19 cellular contexts compared by ENCODE assay signal in the genomic region with DNA sequence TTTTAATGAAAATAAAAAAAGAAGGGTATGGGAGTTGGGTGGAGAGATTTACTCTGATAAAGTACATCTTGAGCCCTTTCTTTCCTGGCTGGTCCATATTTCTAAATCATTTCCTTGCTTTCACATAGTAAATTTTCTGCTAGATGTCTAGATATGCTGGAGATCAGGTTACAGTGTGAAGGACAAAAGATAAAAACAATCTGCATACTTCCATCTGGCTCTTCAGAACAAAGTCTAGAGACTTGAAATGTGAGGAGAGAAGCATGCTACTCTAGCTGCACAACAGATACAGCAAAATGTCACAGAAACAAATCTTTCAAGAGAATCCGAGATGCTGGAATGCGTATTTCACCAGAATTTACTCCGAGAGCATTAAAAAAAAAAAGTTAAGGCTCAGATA. TPM values are rescaled to one million over a fixed set of nuclear protein-coding genes. Genes with fewer than 3 reads are reported as not detected.
DNase-seq lines count a peak whose midpoint lies in the region; ATAC-seq and TF ChIP-seq lines count a peak whose summit lies in the region.
"Had no signal": no experiment of that assay in that cellular context is flagged by ENCODE, and none has a peak within 500 bp of the region (broad histone marks: within the 10 kb centered on the region; RNA-seq: fewer than 3 reads in every experiment).

No MANE protein-coding gene starts in this region.

- H3K27ac ChIP-seq in A673 (ENCODE audit: low read depth, low read length, poor library complexity, severe bottlenecking): no peak overlapping the region
- H3K27ac ChIP-seq: WERI-Rb-1 had no signal

- H3K27me3 ChIP-seq in A673 (replicated peaks; ENCODE audit: insufficient read depth, low read depth, low read length, poor library complexity) (no peaks in the 10 kb centered on the region), MG63 (no peaks in the 10 kb centered on the region)
- H3K27me3 ChIP-seq: right atrium auricular region had no signal

- intact Hi-C loops in A673 (cut with micrococcal nuclease; ENCODE audit: unreplicated experiment): no loop called here

- H3K9me3 ChIP-seq in A673 (ENCODE audit: low read depth, low read length, poor library complexity, severe bottlenecking) (no peaks in the 10 kb centered on the region), MG63 (no peaks in the 10 kb centered on the region)
- H3K9me3 ChIP-seq: mucosa of descending colon, right atrium auricular region had no signal

- peaks cover 22% of the 10 kb centered on the region for H3K4me1 ChIP-seq in A673 (ENCODE audit: insufficient read depth, low read length, poor library complexity, severe bottlenecking)

- BruUV-seq in A673 (replicated peaks; lab: Mats Ljungman, UMichigan): no TSS peak

- TF ChIP-seq CTCF in A673 (conservative IDR thresholded peaks at IDR 0.05; ENCODE audit: low read depth, low read length) (no peak), WTC11 (IDR thresholded peaks at IDR 0.05) (no peak), foreskin fibroblast (IDR thresholded peaks at IDR 0.05; ENCODE audit: low read depth, low read length) (no peak)

- CTCF ChIA-PET in A673 (lab: Charles Lee): no interaction called here
- CTCF ChIA-PET in WTC11 (lab: Charles Lee): no interaction called here

- no peaks in the 10 kb centered on the region for H3K36me3 Mint-ChIP-seq in WTC11
- peaks cover 5% of the 10 kb centered on the region for H3K36me3 Mint-ChIP-seq in stimulated activated memory B cell treated with anti-CD40 and anti-IgM and Interleukin-4, amounts not matched to agents 10 μg/mL and 1 μg/mL and 100 μg/mL, for 72 hours

- H3K4me3 ChIP-seq in A673 (ENCODE audit: low read depth, low read length, poor library complexity, severe bottlenecking) (no peak overlapping the region), foreskin fibroblast (ENCODE audit: low read depth in 1 of 2, low read length in 2 of 2) (no peak overlapping the region), MG63 (no peak overlapping the region)
- H3K4me3 ChIP-seq: mucosa of descending colon, right atrium auricular region had no signal

- no peak for ATAC-seq in WTC11
- ATAC-seq in stimulated activated memory B cell treated with anti-CD40 and anti-IgM and Interleukin-4, amounts not matched to agents 10 μg/mL and 1 μg/mL and 100 μg/mL, for 72 hours: no peak
- ATAC-seq: left cardiac atrium, mucosa of descending colon had no signal

- H3K27ac Mint-ChIP-seq in WTC11: peak overlapping the region; percentile 51; the same call in 1 of the 2 replicates
- no peak overlapping the region for H3K27ac Mint-ChIP-seq in stimulated activated memory B cell treated with anti-CD40 and anti-IgM and Interleukin-4, amounts not matched to agents 10 μg/mL and 1 μg/mL and 100 μg/mL, for 72 hours
- H3K27ac Mint-ChIP-seq: activated CD4-positive, alpha-beta memory T cell treated with anti-CD3 and anti-CD28 coated beads, Interleukin-2, amount 10 ng/mL, durations not matched to agents 7 days and 5 days; activated naive CD8-positive, alpha-beta T cell treated with anti-CD3 and anti-CD28 coated beads, Interleukin-2, amount 10 ng/mL, durations not matched to agents 7 days and 5 days; CD4-positive, alpha-beta memory T cell had no signal

- no peak overlapping the region for H3K4me3 Mint-ChIP-seq in WTC11
- no peak overlapping the region for H3K4me3 Mint-ChIP-seq in stimulated activated memory B cell treated with anti-CD40 and anti-IgM and Interleukin-4, amounts not matched to agents 10 μg/mL and 1 μg/mL and 100 μg/mL, for 72 hours
- H3K4me3 Mint-ChIP-seq: activated CD4-positive, alpha-beta memory T cell treated with anti-CD3 and anti-CD28 coated beads, Interleukin-2, amount 10 ng/mL, durations not matched to agents 7 days and 5 days; activated naive CD8-positive, alpha-beta T cell treated with anti-CD3 and anti-CD28 coated beads, Interleukin-2, amount 10 ng/mL, durations not matched to agents 7 days and 5 days; CD4-positive, alpha-beta memory T cell had no signal

- DNase-seq in A673 (ENCODE audit: low spot score): peak; percentile 1
- peak; percentile 12 for DNase-seq in LHCN-M2 (ENCODE audit: low read depth)
- no peak for DNase-seq in WTC11 (ENCODE audit: low spot score)
- peak; percentile 40 to 44 for DNase-seq in foreskin fibroblast
- no peak for DNase-seq in MG63
- DNase-seq in activated CD4-positive, alpha-beta T cell treated with anti-CD3 and anti-CD28 coated beads for 1 hour: no peak
- DNase-seq in activated naive CD4-positive, alpha-beta T cell treated with anti-CD3 and anti-CD28 coated beads, Interleukin-2, amount 50 U/mL, for 16 hours: no peak
- DNase-seq: ACHN; activated CD4-positive, alpha-beta memory T cell treated with anti-CD3 and anti-CD28 coated beads, Interleukin-2, amount 10 ng/mL, durations not matched to agents 7 days and 5 days; activated naive CD8-positive, alpha-beta T cell treated with anti-CD3 and anti-CD28 coated beads, Interleukin-2, amount 10 ng/mL, durations not matched to agents 7 days and 5 days; activated T-cell treated with anti-CD3 and anti-CD28 coated beads, Interleukin-2, amount 50 U/mL, for 48 hours; CD4-positive, alpha-beta memory T cell; effector memory CD4-positive, alpha-beta T cell; left cardiac atrium; mucosa of descending colon; stimulated activated CD4-positive, alpha-beta T cell treated with anti-CD3 and anti-CD28 coated beads, Interleukin-1b, Interleukin-23, amount 100 ng/mL, for 48 hours; WERI-Rb-1 had no signal

- H3K9me3 Mint-ChIP-seq in WTC11: no peaks in the 10 kb centered on the region
- no peaks in the 10 kb centered on the region for H3K9me3 Mint-ChIP-seq in stimulated activated memory B cell treated with anti-CD40 and anti-IgM and Interleukin-4, amounts not matched to agents 10 μg/mL and 1 μg/mL and 100 μg/mL, for 72 hours
- H3K9me3 Mint-ChIP-seq: activated CD4-positive, alpha-beta memory T cell treated with anti-CD3 and anti-CD28 coated beads, Interleukin-2, amount 10 ng/mL, durations not matched to agents 7 days and 5 days; activated naive CD8-positive, alpha-beta T cell treated with anti-CD3 and anti-CD28 coated beads, Interleukin-2, amount 10 ng/mL, durations not matched to agents 7 days and 5 days; CD4-positive, alpha-beta memory T cell had no signal

- POLR2A ChIA-PET in A673 (lab: Charles Lee; ENCODE audit: low non-redundant PET): no interaction called here
- POLR2A ChIA-PET in WTC11 (lab: Charles Lee): no interaction called here

- no peaks in the 10 kb centered on the region for H3K27me3 Mint-ChIP-seq in WTC11 (ENCODE audit: low read depth)
- H3K27me3 Mint-ChIP-seq in stimulated activated memory B cell treated with anti-CD40 and anti-IgM and Interleukin-4, amounts not matched to agents 10 μg/mL and 1 μg/mL and 100 μg/mL, for 72 hours: peaks cover 8% of the 10 kb centered on the region
- H3K27me3 Mint-ChIP-seq: activated naive CD8-positive, alpha-beta T cell treated with anti-CD3 and anti-CD28 coated beads, Interleukin-2, amount 10 ng/mL, durations not matched to agents 7 days and 5 days; CD4-positive, alpha-beta memory T cell had no signal

- H3K4me1 Mint-ChIP-seq in WTC11: peaks cover 30% of the 10 kb centered on the region
- peaks cover 9% of the 10 kb centered on the region for H3K4me1 Mint-ChIP-seq in stimulated activated memory B cell treated with anti-CD40 and anti-IgM and Interleukin-4, amounts not matched to agents 10 μg/mL and 1 μg/mL and 100 μg/mL, for 72 hours

- H3K36me3 ChIP-seq in A673 (ENCODE audit: insufficient read depth, low read length, poor library complexity, severe bottlenecking) (no peaks in the 10 kb centered on the region), MG63 (no peaks in the 10 kb centered on the region)
- H3K36me3 ChIP-seq: right atrium auricular region, WERI-Rb-1 had no signal

TF ChIP-seq in WTC11, 78 proteins besides CTCF, POLR2A, EP300 and RAD21 (continues in another document):
- no peak for TF ChIP-seq ZNF263 (CRISPR knock-in tag; IDR thresholded peaks at IDR 0.05; ENCODE audit: low read depth)
- TF ChIP-seq, protein P1, sequence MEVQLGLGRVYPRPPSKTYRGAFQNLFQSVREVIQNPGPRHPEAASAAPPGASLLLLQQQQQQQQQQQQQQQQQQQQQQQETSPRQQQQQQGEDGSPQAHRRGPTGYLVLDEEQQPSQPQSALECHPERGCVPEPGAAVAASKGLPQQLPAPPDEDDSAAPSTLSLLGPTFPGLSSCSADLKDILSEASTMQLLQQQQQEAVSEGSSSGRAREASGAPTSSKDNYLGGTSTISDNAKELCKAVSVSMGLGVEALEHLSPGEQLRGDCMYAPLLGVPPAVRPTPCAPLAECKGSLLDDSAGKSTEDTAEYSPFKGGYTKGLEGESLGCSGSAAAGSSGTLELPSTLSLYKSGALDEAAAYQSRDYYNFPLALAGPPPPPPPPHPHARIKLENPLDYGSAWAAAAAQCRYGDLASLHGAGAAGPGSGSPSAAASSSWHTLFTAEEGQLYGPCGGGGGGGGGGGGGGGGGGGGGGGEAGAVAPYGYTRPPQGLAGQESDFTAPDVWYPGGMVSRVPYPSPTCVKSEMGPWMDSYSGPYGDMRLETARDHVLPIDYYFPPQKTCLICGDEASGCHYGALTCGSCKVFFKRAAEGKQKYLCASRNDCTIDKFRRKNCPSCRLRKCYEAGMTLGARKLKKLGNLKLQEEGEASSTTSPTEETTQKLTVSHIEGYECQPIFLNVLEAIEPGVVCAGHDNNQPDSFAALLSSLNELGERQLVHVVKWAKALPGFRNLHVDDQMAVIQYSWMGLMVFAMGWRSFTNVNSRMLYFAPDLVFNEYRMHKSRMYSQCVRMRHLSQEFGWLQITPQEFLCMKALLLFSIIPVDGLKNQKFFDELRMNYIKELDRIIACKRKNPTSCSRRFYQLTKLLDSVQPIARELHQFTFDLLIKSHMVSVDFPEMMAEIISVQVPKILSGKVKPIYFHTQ (CRISPR knock-in tag; IDR thresholded peaks at IDR 0.05): no peak
- TF ChIP-seq, protein P2, sequence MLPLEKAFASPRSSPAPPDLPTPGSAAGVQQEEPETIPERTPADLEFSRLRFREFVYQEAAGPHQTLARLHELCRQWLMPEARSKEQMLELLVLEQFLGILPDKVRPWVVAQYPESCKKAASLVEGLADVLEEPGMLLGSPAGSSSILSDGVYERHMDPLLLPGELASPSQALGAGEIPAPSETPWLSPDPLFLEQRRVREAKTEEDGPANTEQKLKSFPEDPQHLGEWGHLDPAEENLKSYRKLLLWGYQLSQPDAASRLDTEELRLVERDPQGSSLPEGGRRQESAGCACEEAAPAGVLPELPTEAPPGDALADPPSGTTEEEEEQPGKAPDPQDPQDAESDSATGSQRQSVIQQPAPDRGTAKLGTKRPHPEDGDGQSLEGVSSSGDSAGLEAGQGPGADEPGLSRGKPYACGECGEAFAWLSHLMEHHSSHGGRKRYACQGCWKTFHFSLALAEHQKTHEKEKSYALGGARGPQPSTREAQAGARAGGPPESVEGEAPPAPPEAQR (CRISPR knock-in tag; IDR thresholded peaks at IDR 0.05): no peak
- TF ChIP-seq ATF1 (CRISPR knock-in tag; IDR thresholded peaks at IDR 0.05): no peak
- TF ChIP-seq SP1 (CRISPR knock-in tag; conservative IDR thresholded peaks at IDR 0.05): no peak
- no peak for TF ChIP-seq OVOL2 (CRISPR knock-in tag; IDR thresholded peaks at IDR 0.05; ENCODE audit: borderline replicate concordance)

RNA-seq across cellular contexts. Expression of a gene that starts 42.2 kb away (rescaled TPM):
- 52.2 and 58.4 TPM in 2 replicates for total RNA-seq in A673 (2021)
- 16.0 and 18.2 TPM in 2 replicates for total RNA-seq in LHCN-M2 (2014; rRNA removed)
- 11.6 TPM for polyA plus RNA-seq in LHCN-M2 (2012)
- total RNA-seq in WTC11 (2021): 24.7 to 25.8 TPM (median 25.2 TPM) in 3 replicates
- total RNA-seq in MG63 (2014; rRNA removed; shearing (Covaris generic); ENCODE audit: low replicate concordance): 14.4 and 15.0 TPM in 2 replicates

Comparison
In these comparisons a context has a peak if more than half of its experiments do, and no peak if none do; other contexts are left out.
1. DNase-seq: peak in A673 (single experiment), LHCN-M2 (single experiment) and foreskin fibroblast (2 of 2); none in WTC11 (single experiment), MG63 (single experiment), activated CD4-positive, alpha-beta T cell treated with anti-CD3 and anti-CD28 coated beads for 1 hour (single experiment) and activated naive CD4-positive, alpha-beta T cell treated with anti-CD3 and anti-CD28 coated beads, Interleukin-2, amount 50 U/mL, for 16 hours (single experiment).